9 cellular contexts compared by ENCODE assay signal in the genomic region with DNA sequence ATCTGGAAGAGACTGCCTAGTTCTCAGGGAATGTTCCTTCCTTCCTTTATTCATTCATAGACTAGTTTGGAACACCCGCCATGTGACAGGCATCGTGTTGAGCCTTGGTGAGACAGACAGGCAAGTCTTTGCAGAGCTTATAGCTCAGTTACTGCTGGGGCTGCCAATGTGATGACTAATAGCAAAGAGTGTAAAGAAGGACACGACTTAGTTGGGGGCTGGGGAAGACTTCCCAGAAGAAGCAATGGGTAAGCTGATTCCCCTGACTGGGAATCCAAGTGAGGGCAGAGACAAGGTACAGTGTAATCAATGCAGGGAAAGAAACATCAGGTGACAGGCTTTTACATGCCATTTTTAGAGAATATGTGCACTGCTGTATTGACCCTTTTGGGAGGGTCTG. TPM values are rescaled to one million over a fixed set of nuclear protein-coding genes. Genes with fewer than 3 reads are reported as not detected.
DNase-seq lines count a peak whose midpoint lies in the region; ATAC-seq and TF ChIP-seq lines count a peak whose summit lies in the region.
"Had no signal": no experiment of that assay in that cellular context is flagged by ENCODE, and none has a peak within 500 bp of the region (broad histone marks: within the 10 kb centered on the region; RNA-seq: fewer than 3 reads in every experiment).

No MANE protein-coding gene starts in this region.

- TF ChIP-seq CTCF in IMR-90 (conservative IDR thresholded peaks at IDR 0.05; ENCODE audit: low read depth, low read length): no peak
- TF ChIP-seq CTCF in left lung (IDR thresholded peaks at IDR 0.05): no peak
- no peak for TF ChIP-seq CTCF in mucosa of descending colon (IDR thresholded peaks at IDR 0.05)

- in situ Hi-C loops in IMR-90 (cut with MboI; ENCODE audit: low sequenced_read_pairs): no loop called here

- TF ChIP-seq RAD21 in IMR-90 (IDR thresholded peaks at IDR 0.05; ENCODE audit: low read length): no peak

- peak; percentile 73 for ATAC-seq in IMR-90 (ENCODE audit: low read depth)
- no peak for ATAC-seq in activated naive CD8-positive, alpha-beta T cell treated with anti-CD3 and anti-CD28 coated beads, Interleukin-2, amount 10 ng/mL, durations not matched to agents 7 days and 5 days (ENCODE audit: low read depth)
- ATAC-seq in left lung: peak; percentile 29
- ATAC-seq in mucosa of descending colon: no peak

- peaks cover 0 to 9% (median 2%) of the 10 kb centered on the region in 8 donors for H3K9me3 Mint-ChIP-seq in CD4-positive, alpha-beta memory T cell
- peaks cover 4% of the 10 kb centered on the region for H3K9me3 Mint-ChIP-seq in activated naive CD8-positive, alpha-beta T cell treated with anti-CD3 and anti-CD28 coated beads, Interleukin-2, amount 10 ng/mL, durations not matched to agents 7 days and 5 days

- no peak overlapping the region for H2AK9ac ChIP-seq in IMR-90 (replicated peaks; ENCODE audit: low read depth, low read length, poor library complexity)

- H3K4me2 ChIP-seq in IMR-90 (ENCODE audit: low read depth, low read length): no peak overlapping the region; the same call in 1 of the 2 replicates

- POLR2A ChIA-PET in CD4-positive, alpha-beta memory T cell (lab: Charles Lee; ENCODE audit: partially characterized antibody): interaction anchor here (0.7 to 16.2 kb wide), 10 partner anchors 7 to 597 kb away, joined by 4 to 493 read pairs (median 16); partner anchors contain the start of genes TENT5C and TTF2
- POLR2A ChIA-PET in IMR-90 (lab: Charles Lee; ENCODE audit: unreplicated experiment): no interaction called here
- POLR2A ChIA-PET in activated naive CD8-positive, alpha-beta T cell treated with anti-CD3 and anti-CD28 coated beads, Interleukin-2, amount 10 ng/mL, durations not matched to agents 7 days and 5 days (lab: Charles Lee): interaction anchor here (0.6 to 10.4 kb wide), 7 partner anchors 10 to 597 kb away, joined by 3 to 116 read pairs (median 4); partner anchors contain the start of genes TENT5C and TTF2

- peaks cover 9% of the 10 kb centered on the region; the same call in 1 of the 2 replicates for H3K9me1 ChIP-seq in IMR-90 (ENCODE audit: insufficient read depth, low read length)

- dilution Hi-C loops in IMR-90 (cut with HindIII; ENCODE audit: low sequenced_read_pairs, unreplicated experiment): no loop called here

- H3K36me3 ChIP-seq in CD4-positive, alpha-beta memory T cell (ENCODE audit: insufficient read depth, low read length): no peaks in the 10 kb centered on the region
- H3K36me3 ChIP-seq in IMR-90 (ENCODE audit: control insufficient read depth, insufficient read depth, low read length) (no peaks in the 10 kb centered on the region), left lung (no peaks in the 10 kb centered on the region), mucosa of descending colon (ENCODE audit: low read depth) (no peaks in the 10 kb centered on the region)

- no CpG with 5 or more reads among the region's 3 CpGs for WGBS in IMR-90 (ENCODE audit: extremely low coverage in 2 of 2, insufficient read length in 1 of 2), 2 experiments

- peak overlapping the region; percentile 70 for H2BK120ac ChIP-seq in IMR-90 (ENCODE audit: low read depth, low read length)

- H3K4me3 ChIP-seq in CD4-positive, alpha-beta memory T cell (ENCODE audit: low read length in 2 of 2): peak overlapping the region in 1 of 2 donors; percentile 29
- H3K4me3 ChIP-seq in IMR-90 (ENCODE audit: insufficient read depth, low read depth, low read length) (no peak overlapping the region), left lung (no peak overlapping the region), mucosa of descending colon (no peak overlapping the region)

- BruUV-seq in IMR-90 (replicated peaks; lab: Mats Ljungman, UMichigan): no TSS peak

- H4K5ac ChIP-seq in IMR-90 (ENCODE audit: low read depth, low read length): no peak overlapping the region

- peak overlapping the region; percentile 68; the same call in 1 of the 2 replicates for H3K4ac ChIP-seq in IMR-90 (ENCODE audit: low read depth, low read length)

- no peak overlapping the region for H3K9ac ChIP-seq in IMR-90 (ENCODE audit: low read depth, low read length)

- no peaks in the 10 kb centered on the region for H3K27me3 ChIP-seq in CD4-positive, alpha-beta memory T cell (ENCODE audit: insufficient read depth, low read length)
- H3K27me3 ChIP-seq in IMR-90 (ENCODE audit: control insufficient read depth, insufficient read depth, low read length): no peaks in the 10 kb centered on the region
- H3K27me3 ChIP-seq in left lung: no peaks in the 10 kb centered on the region

- H3K79me1 ChIP-seq in IMR-90 (ENCODE audit: low read depth in 1 of 2, low read length in 2 of 2): no peaks in the 10 kb centered on the region

- no peak overlapping the region for H3K27ac ChIP-seq in CD4-positive, alpha-beta memory T cell (ENCODE audit: low read depth, low read length)
- H3K27ac ChIP-seq in IMR-90 (ENCODE audit: insufficient read depth, low read length): no peak overlapping the region
- H3K27ac ChIP-seq in left lung: no peak overlapping the region

- H3K4me1 Mint-ChIP-seq in CD4-positive, alpha-beta memory T cell: peaks cover 87 to 97% (median 94%) of the 10 kb centered on the region in 4 donors
- peaks cover 90% of the 10 kb centered on the region for H3K4me1 Mint-ChIP-seq in activated naive CD8-positive, alpha-beta T cell treated with anti-CD3 and anti-CD28 coated beads, Interleukin-2, amount 10 ng/mL, durations not matched to agents 7 days and 5 days

- H3K9me3 ChIP-seq in CD4-positive, alpha-beta memory T cell (ENCODE audit: control insufficient read depth in 1 of 2, low read length in 2 of 2): no peaks in the 10 kb centered on the region
- H3K9me3 ChIP-seq in IMR-90 (ENCODE audit: control insufficient read depth, insufficient read depth, low read length): no peaks in the 10 kb centered on the region
- H3K9me3 ChIP-seq in left lung: no peaks in the 10 kb centered on the region
- no peaks in the 10 kb centered on the region for H3K9me3 ChIP-seq in mucosa of descending colon

- H4K8ac ChIP-seq in IMR-90 (ENCODE audit: low read depth in 2 of 2, low read length in 2 of 2): 0 out of 4 replicates have a peak overlapping the region, but pooled peaks of 1 of the 2 experiments have one; percentile 38

- peak overlapping the region in 6 of 8 donors; percentile 33 to 88 (median 86) for H3K4me3 Mint-ChIP-seq in CD4-positive, alpha-beta memory T cell
- peak overlapping the region; percentile 43 for H3K4me3 Mint-ChIP-seq in activated naive CD8-positive, alpha-beta T cell treated with anti-CD3 and anti-CD28 coated beads, Interleukin-2, amount 10 ng/mL, durations not matched to agents 7 days and 5 days

- peak in 1 of 5 donors; percentile 52 for DNase-seq in CD4-positive, alpha-beta memory T cell
- peak; percentile 77 for DNase-seq in IMR-90
- no peak for DNase-seq in activated naive CD8-positive, alpha-beta T cell treated with anti-CD3 and anti-CD28 coated beads, Interleukin-2, amount 10 ng/mL, durations not matched to agents 7 days and 5 days
- no peak for DNase-seq in left lung
- no peak for DNase-seq in NCI-H2196 treated with DMSO at 0.1 percent for 48 hours (lab: John Stamatoyannopoulos, UW; ENCODE audit: unreplicated experiment)
- DNase-seq in mucosa of descending colon: no peak
- no peak for DNase-seq in COR-L47 (lab: John Stamatoyannopoulos, UW)
- no peak for DNase-seq in stimulated activated naive CD4-positive, alpha-beta T cell treated with Interleukin-2 at 50 U/mL for 16 hours (lab: John Stamatoyannopoulos, UW)
- DNase-seq: SW 1271 had no signal

- H3K23ac ChIP-seq in IMR-90 (ENCODE audit: low read depth, low read length): no peak overlapping the region

- H3K56ac ChIP-seq in IMR-90 (ENCODE audit: extremely low read depth, insufficient read depth, low read length): no peak overlapping the region

- no peak for TF ChIP-seq POLR2A in IMR-90 (IDR thresholded peaks at IDR 0.05; ENCODE audit: low read depth, low read length)

- H4K20me1 ChIP-seq in IMR-90 (ENCODE audit: insufficient read depth, low read length): no peaks in the 10 kb centered on the region

- no peaks in the 10 kb centered on the region for H3K27me3 Mint-ChIP-seq in CD4-positive, alpha-beta memory T cell
- no peaks in the 10 kb centered on the region for H3K27me3 Mint-ChIP-seq in activated naive CD8-positive, alpha-beta T cell treated with anti-CD3 and anti-CD28 coated beads, Interleukin-2, amount 10 ng/mL, durations not matched to agents 7 days and 5 days

- no peak overlapping the region for H2AFZ ChIP-seq in IMR-90 (replicated peaks; ENCODE audit: low read length, poor library complexity)

- H2AK5ac ChIP-seq in IMR-90 (ENCODE audit: low read depth, low read length): peak overlapping the region; percentile 25; the same call in 1 of the 2 replicates

- peak overlapping the region; percentile 75 for H2BK20ac ChIP-seq in IMR-90 (ENCODE audit: low read depth, low read length)

- CTCF ChIA-PET in CD4-positive, alpha-beta memory T cell (lab: Charles Lee; ENCODE audit: partially characterized antibody): interaction anchor here (1.0 to 12.4 kb wide), 12 partner anchors 12 to 1142 kb away, joined by 3 to 89 read pairs (median 7); partner anchors contain the start of gene TENT5C
- CTCF ChIA-PET in IMR-90 (lab: Yijun Ruan, JAX): interaction anchor here (1.3 kb wide), 2 partner anchors 11 to 101 kb away, joined by 3 read pairs; no protein-coding TSS in a partner anchor

- peaks cover 2 to 5% of the 10 kb centered on the region in 2 donors for H3K36me3 Mint-ChIP-seq in CD4-positive, alpha-beta memory T cell
- peaks cover 8% of the 10 kb centered on the region for H3K36me3 Mint-ChIP-seq in activated naive CD8-positive, alpha-beta T cell treated with anti-CD3 and anti-CD28 coated beads, Interleukin-2, amount 10 ng/mL, durations not matched to agents 7 days and 5 days

- H3K18ac ChIP-seq in IMR-90 (ENCODE audit: low read depth, low read length): peak overlapping the region; percentile 48; the same call in 1 of the 2 replicates

- intact Hi-C loops in CD4-positive, alpha-beta memory T cell (cut with micrococcal nuclease): no loop called here
- intact Hi-C loops in IMR-90 (cut with micrococcal nuclease): no loop called here
- intact Hi-C loops in left lung (cut with DNase I): no loop called here
- intact Hi-C loops in mucosa of descending colon (cut with DNase I, micrococcal nuclease): no loop called here

- peak overlapping the region; percentile 81 to 99 (median 94) for H3K27ac Mint-ChIP-seq in CD4-positive, alpha-beta memory T cell
- peak overlapping the region; percentile 36 for H3K27ac Mint-ChIP-seq in activated naive CD8-positive, alpha-beta T cell treated with anti-CD3 and anti-CD28 coated beads, Interleukin-2, amount 10 ng/mL, durations not matched to agents 7 days and 5 days

- no peak overlapping the region; the same call in 1 of the 2 replicates for H3K14ac ChIP-seq in IMR-90 (replicated peaks; ENCODE audit: low read depth, low read length)

- no peak overlapping the region for H2BK5ac ChIP-seq in IMR-90 (ENCODE audit: low read depth, low read length, poor library complexity, severe bottlenecking)

- H2BK15ac ChIP-seq in IMR-90 (ENCODE audit: low read depth, low read length): peak overlapping the region; percentile 69; the same call in 2 of the 3 replicates

- peak overlapping the region; percentile 53; the same call in 1 of the 2 replicates for H4K91ac ChIP-seq in IMR-90 (ENCODE audit: insufficient read depth, low read depth, low read length)

- peaks cover 100% of the 10 kb centered on the region for H3K4me1 ChIP-seq in CD4-positive, alpha-beta memory T cell (ENCODE audit: insufficient read depth, low read length)
- H3K4me1 ChIP-seq in IMR-90 (ENCODE audit: control insufficient read depth, insufficient read depth, low read length): peaks cover 13% of the 10 kb centered on the region
- peaks cover 0 to 10% of the 10 kb centered on the region in 2 donors for H3K4me1 ChIP-seq in left lung
- H3K4me1 ChIP-seq in mucosa of descending colon (ENCODE audit: low read depth): no peaks in the 10 kb centered on the region

RNA-seq across cellular contexts. Expression of gene TENT5C, which starts 51.2 kb away (rescaled TPM):
- 10 to 100 TPM; 13.9 to 14.8 TPM for total RNA-seq in CD4-positive, alpha-beta memory T cell
- polyA plus RNA-seq in CD4-positive, alpha-beta memory T cell: 10 to 100 TPM in 1 of 2 donors, 1 to 10 TPM in 1; 5.3 to 43.0 TPM
- total RNA-seq in IMR-90 (2012; rRNA removed): 4.1 and 5.3 TPM in 2 replicates
- polyA plus RNA-seq in IMR-90 (2012; rRNA removed): 1.2 and 1.5 TPM in 2 replicates
- polyA plus RNA-seq in IMR-90 (2012; cell fraction: cytosol; rRNA removed): 0.53 and 0.84 TPM in 2 replicates
- 0.44 and 1.0 TPM in 2 replicates for polyA plus RNA-seq in IMR-90 (2012; cell fraction: nucleus; rRNA removed; ENCODE audit: low replicate concordance)
- 10 to 100 TPM; 18.4 to 18.8 TPM for total RNA-seq in activated naive CD8-positive, alpha-beta T cell treated with anti-CD3 and anti-CD28 coated beads, Interleukin-2, amount 10 ng/mL, durations not matched to agents 7 days and 5 days
- total RNA-seq in left lung: 10 to 100 TPM; 11.6 to 19.3 TPM
- 10 to 100 TPM; 16.5 to 37.4 (median 32.1) TPM for total RNA-seq in mucosa of descending colon

Comparison
In these comparisons a context has a peak if more than half of its experiments do, and no peak if none do; other contexts are left out.
1. ATAC-seq: peak in IMR-90 (single experiment) and left lung (single experiment); none in activated naive CD8-positive, alpha-beta T cell treated with anti-CD3 and anti-CD28 coated beads, Interleukin-2, amount 10 ng/mL, durations not matched to agents 7 days and 5 days (single experiment) and mucosa of descending colon (single experiment).